In genomic region chr4:99078931-99079624, GRCh38 we compare ENCODE assay signal across 15 cellular contexts.
"Had no signal": no experiment of that assay in that cellular context is flagged by ENCODE, and none has a peak within 500 bp of the region (broad histone marks: within the 10 kb centered on the region; RNA-seq: fewer than 3 reads in every experiment).

No MANE protein-coding gene starts in this region.

- DNase-seq: activated CD4-positive, alpha-beta T cell treated with anti-CD3 and anti-CD28 coated beads for 48 hours; activated naive CD8-positive, alpha-beta T cell treated with anti-CD3 and anti-CD28 coated beads, Interleukin-2, amount 50 U/mL, for 24 hours; activated T-cell treated with anti-CD3 and anti-CD28 coated beads, Interleukin-2, amount 50 U/mL, for 4 hours; foreskin keratinocyte; left lung; mesendoderm; stimulated activated CD4-positive, alpha-beta T cell treated with anti-CD3 and anti-CD28 coated beads, Interleukin-15, amount 100 ng/mL, for 24 hours; stimulated activated CD4-positive, alpha-beta T cell treated with anti-CD3 and anti-CD28 coated beads, Interleukin-4, amount 100 ng/mL, for 4 hours; stimulated activated naive CD8-positive, alpha-beta T cell treated with anti-CD3 and anti-CD28 coated beads, Interleukin-15, amount 100 ng/mL, for 72 hours; T-helper 9 cell had no signal

- H3K9me3 ChIP-seq: ascending aorta, left lung, thoracic aorta had no signal

- H3K27ac Mint-ChIP-seq: activated naive CD8-positive, alpha-beta T cell treated with anti-CD3 and anti-CD28 coated beads, Interleukin-2, amount 50 U/mL, for 24 hours had no signal

- H3K4me1 Mint-ChIP-seq: activated naive CD8-positive, alpha-beta T cell treated with anti-CD3 and anti-CD28 coated beads, Interleukin-2, amount 50 U/mL, for 24 hours; stimulated activated naive CD8-positive, alpha-beta T cell treated with anti-CD3 and anti-CD28 coated beads, Interleukin-15, amount 100 ng/mL, for 72 hours had no signal

- H3K4me3 Mint-ChIP-seq: activated naive CD8-positive, alpha-beta T cell treated with anti-CD3 and anti-CD28 coated beads, Interleukin-2, amount 50 U/mL, for 24 hours; activated T-cell treated with anti-CD3 and anti-CD28 coated beads, Interleukin-2, amount 50 U/mL, for 4 hours; neural crest cell; stimulated activated naive CD8-positive, alpha-beta T cell treated with anti-CD3 and anti-CD28 coated beads, Interleukin-15, amount 100 ng/mL, for 72 hours had no signal

- H3K4me3 ChIP-seq: ascending aorta, cardiac muscle cell, left lung, thoracic aorta had no signal

- FAIRE-seq: urothelium cell line had no signal

- H3K27me3 Mint-ChIP-seq: activated naive CD8-positive, alpha-beta T cell treated with anti-CD3 and anti-CD28 coated beads, Interleukin-2, amount 50 U/mL, for 24 hours; stimulated activated naive CD8-positive, alpha-beta T cell treated with anti-CD3 and anti-CD28 coated beads, Interleukin-15, amount 100 ng/mL, for 72 hours had no signal

- H3K27me3 ChIP-seq: ascending aorta, cardiac muscle cell, foreskin keratinocyte, left lung had no signal

- H3K9me3 Mint-ChIP-seq: activated naive CD8-positive, alpha-beta T cell treated with anti-CD3 and anti-CD28 coated beads, Interleukin-2, amount 50 U/mL, for 24 hours; activated T-cell treated with anti-CD3 and anti-CD28 coated beads, Interleukin-2, amount 50 U/mL, for 4 hours; neural crest cell; stimulated activated naive CD8-positive, alpha-beta T cell treated with anti-CD3 and anti-CD28 coated beads, Interleukin-15, amount 100 ng/mL, for 72 hours had no signal

- ATAC-seq: activated naive CD8-positive, alpha-beta T cell treated with anti-CD3 and anti-CD28 coated beads, Interleukin-2, amount 50 U/mL, for 24 hours; activated T-cell treated with anti-CD3 and anti-CD28 coated beads, Interleukin-2, amount 50 U/mL, for 4 hours; foreskin keratinocyte; left lung; stimulated activated naive CD8-positive, alpha-beta T cell treated with anti-CD3 and anti-CD28 coated beads, Interleukin-15, amount 100 ng/mL, for 72 hours had no signal

- H3K4me1 ChIP-seq: foreskin keratinocyte had no signal

- H3K27ac ChIP-seq: ascending aorta, cardiac muscle cell, foreskin keratinocyte, left lung, thoracic aorta had no signal
